Comparison of ENCODE assay signal across 8 cellular contexts in genomic region chr6:18155864-18156396, GRCh38. TPM values are rescaled to one million over a fixed set of nuclear protein-coding genes. Genes with fewer than 3 reads are reported as not detected.
DNase-seq lines count a peak whose midpoint lies in the region; ATAC-seq, FAIRE-seq and TF ChIP-seq lines count a peak whose summit lies in the region.

No MANE protein-coding gene starts in this region.

- H3K9me3 ChIP-seq in mammary epithelial cell (replicated peaks; ENCODE audit: insufficient read depth, low read length), result no peaks in the 10 kb centered on the region
- no peaks in the 10 kb centered on the region for H3K9me3 ChIP-seq in kidney (ENCODE audit: control insufficient read depth in 1 of 2, low read length in 2 of 2)

- H3K4me3 ChIP-seq in mammary epithelial cell (replicated peaks in 1 of 3; ENCODE audit: insufficient read depth in 1 of 3, low read depth in 2 of 3, low read length in 3 of 3) (peak overlapping the region; percentile 68 to 99 (median 90)), kidney (ENCODE audit: low read length in 2 of 2) (peak overlapping the region; percentile 72 to 75)

- H4K20me1 ChIP-seq in mammary epithelial cell (ENCODE audit: insufficient read depth, low read length), result no peaks in the 10 kb centered on the region

- no peaks in the 10 kb centered on the region for H3K36me3 ChIP-seq in mammary epithelial cell (ENCODE audit: insufficient read depth, low read length)
- peaks cover 0 to 2% of the 10 kb centered on the region in 2 donors for H3K36me3 ChIP-seq in kidney (ENCODE audit: control insufficient read depth in 1 of 2, insufficient read depth in 2 of 2, low read length in 2 of 2)

- ATAC-seq in GM18505 (IDR thresholded peaks at IDR 0.05; ENCODE audit: unreplicated experiment) (peak; percentile 39), HG02970 (IDR thresholded peaks at IDR 0.05; ENCODE audit: low FRiP score, unreplicated experiment) (peak; percentile 20)

- TF ChIP-seq POLR2A in GM18505 (IDR thresholded peaks at IDR 0.05; ENCODE audit: borderline replicate concordance, extremely low read depth, insufficient read depth, insufficient read length), result no peak

- intact Hi-C loops in mammary epithelial cell (cut with micrococcal nuclease), result loop anchor here (1.0 to 10.0 kb wide), 6 partner anchors 86 to 571 kb away; no protein-coding TSS in a partner anchor
- intact Hi-C loops in kidney (cut with DNase I), result no loop called here

- H3K27me3 ChIP-seq in mammary epithelial cell (ENCODE audit: insufficient read depth, low read length), result no peaks in the 10 kb centered on the region

- CTCF ChIA-PET in mammary epithelial cell (lab: Charles Lee; ENCODE audit: low non-redundant PET), result no interaction called here

- no TSS peak for BruUV-seq in mammary epithelial cell (replicated peaks; lab: Mats Ljungman, UMichigan)

- H3K27ac ChIP-seq in mammary epithelial cell (ENCODE audit: insufficient read depth, low read depth, low read length) (peak overlapping the region; percentile 85), kidney (ENCODE audit: low read depth in 2 of 2, low read length in 2 of 2) (peak overlapping the region in 1 of 2 donors; percentile 75)

- dilution Hi-C loops in mammary epithelial cell (cut with HindIII; ENCODE audit: low sequenced_read_pairs), result no loop called here

- H3K4me2 ChIP-seq in mammary epithelial cell (ENCODE audit: insufficient read depth, low read depth, low read length), result peak overlapping the region; percentile 80

- in situ Hi-C loops in mammary epithelial cell (cut with MboI; ENCODE audit: low sequenced_read_pairs in 2 of 2), result no loop called here

- peak; percentile 62 for DNase-seq in 8988T
- DNase-seq in NCI-H146 treated with DMSO at 0.1 percent for 48 hours (lab: John Stamatoyannopoulos, UW; ENCODE audit: unreplicated experiment), result peak; percentile 68
- peak; percentile 29 for DNase-seq in T-helper 22 cell (ENCODE audit: low read depth)
- peak; percentile 93 for DNase-seq in mammary epithelial cell
- peak; percentile 88 for DNase-seq in kidney
- DNase-seq in stimulated activated CD4-positive, alpha-beta T cell treated with anti-CD3 and anti-CD28 coated beads, Interleukin-15, amount 100 ng/mL, for 48 hours (ENCODE audit: low read depth in 2 of 2), result peak; percentile 11 to 17

- H3K79me2 ChIP-seq in mammary epithelial cell (ENCODE audit: insufficient read depth, low read length), result peaks cover 7% of the 10 kb centered on the region

- TF ChIP-seq CTCF in mammary epithelial cell (conservative IDR thresholded peaks at IDR 0.05 in 1 of 2, IDR thresholded peaks at IDR 0.05 in 1 of 2; ENCODE audit: extremely low read depth in 1 of 2, insufficient read depth in 1 of 2, low read depth in 1 of 2, low read length in 2 of 2) (peak; percentile 24 to 62), kidney (IDR thresholded peaks at IDR 0.05; ENCODE audit: borderline replicate concordance, extremely low read depth, insufficient read depth) (peak; percentile 31)

- peaks cover 16% of the 10 kb centered on the region for H3K4me1 ChIP-seq in mammary epithelial cell (ENCODE audit: insufficient read depth, low read length)
- peaks cover 8% of the 10 kb centered on the region in 2 donors for H3K4me1 ChIP-seq in kidney (ENCODE audit: control insufficient read depth in 1 of 2, insufficient read depth in 1 of 2, low read depth in 1 of 2, low read length in 2 of 2)

- H2AFZ ChIP-seq in mammary epithelial cell (ENCODE audit: low read depth, low read length), result peak overlapping the region; percentile 91

- H3K9ac ChIP-seq in mammary epithelial cell (ENCODE audit: insufficient read depth, low read length), result peak overlapping the region; percentile 81
- H3K9ac ChIP-seq in kidney (ENCODE audit: low read length in 2 of 2), result peak overlapping the region; percentile 64 to 80

- 1% methylated on average over 12 of the region's 26 CpGs for WGBS in mammary epithelial cell (ENCODE audit: low coverage, missing lambda C conversion rate)

- FAIRE-seq in kidney (lab: Jason Lieb, UNC), result no peak

RNA-seq across cellular contexts. Expression of gene KDM1B, which starts 0.7 kb away (rescaled TPM):
- total RNA-seq in mammary epithelial cell, result 10 to 100 TPM; 19.5 to 25.1 TPM
- 14.3 TPM for polyA plus RNA-seq in mammary epithelial cell
- 22.9 TPM for polyA minus RNA-seq in mammary epithelial cell
- total RNA-seq in kidney, result 20.5 TPM
- 3.9 TPM for polyA plus RNA-seq in kidney (ENCODE audit: insufficient read depth, low read depth, low replicate concordance)

RNA-seq across cellular contexts. Expression of gene TPMT, which starts 1.1 kb away (rescaled TPM):
- total RNA-seq in mammary epithelial cell (10 to 100 TPM in 1 of 2 donors, 1 to 10 TPM in 1; 7.7 to 15.3 TPM), kidney (21.8 TPM)
- polyA plus RNA-seq in mammary epithelial cell (11.4 TPM), kidney (ENCODE audit: insufficient read depth, low read depth, low replicate concordance) (67.8 TPM)
- 5.2 TPM for polyA minus RNA-seq in mammary epithelial cell

RNA-seq across cellular contexts. Expression of gene NHLRC1, which starts 33.5 kb away (rescaled TPM):
- total RNA-seq in mammary epithelial cell (1 to 10 TPM; 2.1 to 3.3 TPM), kidney (2.0 TPM)
- polyA plus RNA-seq in mammary epithelial cell (1.4 TPM), kidney (ENCODE audit: insufficient read depth, low read depth, low replicate concordance) (1.8 TPM)
- 0.21 TPM for polyA minus RNA-seq in mammary epithelial cell

Comparison
In these comparisons a context has a peak if more than half of its experiments do, and no peak if none do; other contexts are left out.
1. DNase-seq: peak in every context shown above with its lines; median percentile 93 in mammary epithelial cell; 88 in kidney; 68 in NCI-H146 treated with DMSO at 0.1 percent for 48 hours; 62 in 8988T; 29 in T-helper 22 cell; 14 in stimulated activated CD4-positive, alpha-beta T cell treated with anti-CD3 and anti-CD28 coated beads, Interleukin-15, amount 100 ng/mL, for 48 hours.